Comparison of ENCODE assay signal across 1 cellular context in genomic region chr2:222965555-222965954, GRCh38.
TF ChIP-seq lines count a peak whose summit lies in the region.

No MANE protein-coding gene starts in this region.

TF ChIP-seq in HCT116, 20 proteins besides CTCF, POLR2A, EP300 and RAD21 (continued from another document):
- TF ChIP-seq ZBTB33 (IDR thresholded peaks at IDR 0.05; ENCODE audit: extremely low read depth, insufficient replicate concordance, low read length), result no peak
- TF ChIP-seq POLR2AphosphoS5 (IDR thresholded peaks at IDR 0.05; ENCODE audit: low read depth, low read length), result no peak
- no peak for TF ChIP-seq MAX (IDR thresholded peaks at IDR 0.05)
- TF ChIP-seq CBX3 (IDR thresholded peaks at IDR 0.05; ENCODE audit: low read depth), result no peak
- no peak for TF ChIP-seq ZFX (IDR thresholded peaks at IDR 0.05)
- no peak for TF ChIP-seq EZH2 (IDR thresholded peaks at IDR 0.05)
